ENCODE assay signal across 1 cellular context in genomic region chr18:75455249-75456183, GRCh38.
TF ChIP-seq lines count a peak whose summit lies in the region.

No MANE protein-coding gene starts in this region.

TF ChIP-seq in WTC11, 78 proteins besides CTCF, POLR2A, EP300 and RAD21 (continued from another document and continues in another):
- TF ChIP-seq PRDM15 (CRISPR knock-in tag; IDR thresholded peaks at IDR 0.05) (no peak), ETV6 (CRISPR knock-in tag; IDR thresholded peaks at IDR 0.05) (no peak; the same call in 1 of the 2 replicates), SMAD3 (CRISPR knock-in tag; IDR thresholded peaks at IDR 0.05; ENCODE audit: borderline replicate concordance) (no peak), ZNF396 (CRISPR knock-in tag; IDR thresholded peaks at IDR 0.05; ENCODE audit: borderline replicate concordance) (no peak), SMAD4 (CRISPR knock-in tag; IDR thresholded peaks at IDR 0.05) (no peak), HMGA2 (CRISPR knock-in tag; IDR thresholded peaks at IDR 0.05) (no peak), SP1 (CRISPR knock-in tag; conservative IDR thresholded peaks at IDR 0.05) (peak; percentile 43; the same call in 1 of the 2 replicates), ZNF121 (CRISPR knock-in tag; IDR thresholded peaks at IDR 0.05) (0 out of 2 replicates have a peak, but pooled peaks have one; percentile 15), TEAD1 (CRISPR knock-in tag; IDR thresholded peaks at IDR 0.05) (0 out of 2 replicates have a peak, but pooled peaks have one; percentile 33), SOX15 (CRISPR knock-in tag; IDR thresholded peaks at IDR 0.05) (no peak), USF2 (CRISPR knock-in tag; IDR thresholded peaks at IDR 0.05) (peak; percentile 36; the same call in 1 of the 2 replicates), ZNF219 (CRISPR knock-in tag; IDR thresholded peaks at IDR 0.05; ENCODE audit: borderline replicate concordance) (no peak), ZNF263 (CRISPR knock-in tag; IDR thresholded peaks at IDR 0.05; ENCODE audit: low read depth) (no peak), E2F4 (CRISPR knock-in tag; IDR thresholded peaks at IDR 0.05; ENCODE audit: borderline replicate concordance, low read depth) (no peak), E2F1 (CRISPR knock-in tag; IDR thresholded peaks at IDR 0.05) (0 out of 2 replicates have a peak, but pooled peaks have one; percentile 35), CREM (CRISPR knock-in tag; IDR thresholded peaks at IDR 0.05) (peak; percentile 55; the same call in 1 of the 2 replicates), GRHL2 (CRISPR knock-in tag; IDR thresholded peaks at IDR 0.05; ENCODE audit: insufficient replicate concordance, severe bottlenecking) (no peak), ZNF138 (CRISPR knock-in tag; conservative IDR thresholded peaks at IDR 0.05) (no peak), TCF7 (CRISPR knock-in tag; IDR thresholded peaks at IDR 0.05; ENCODE audit: low read depth) (no peak), ELF4 (CRISPR knock-in tag; IDR thresholded peaks at IDR 0.05; ENCODE audit: low read depth) (peak; percentile 84; the same call in 1 of the 2 replicates), IRF2 (CRISPR knock-in tag; IDR thresholded peaks at IDR 0.05; ENCODE audit: borderline replicate concordance, low read depth) (no peak), RELA (CRISPR knock-in tag; IDR thresholded peaks at IDR 0.05; ENCODE audit: borderline replicate concordance) (0 out of 2 replicates have a peak, but pooled peaks have one; percentile 63), AR (CRISPR knock-in tag; IDR thresholded peaks at IDR 0.05) (no peak), GTF2I (CRISPR knock-in tag; conservative IDR thresholded peaks at IDR 0.05) (no peak), IRF1 (CRISPR knock-in tag; IDR thresholded peaks at IDR 0.05) (0 out of 2 replicates have a peak, but pooled peaks have one; percentile 47), TEAD4 (CRISPR knock-in tag; IDR thresholded peaks at IDR 0.05) (no peak; the same call in 1 of the 2 replicates), ZBTB21 (CRISPR knock-in tag; IDR thresholded peaks at IDR 0.05; ENCODE audit: borderline replicate concordance) (no peak), ZMAT4 (CRISPR knock-in tag; IDR thresholded peaks at IDR 0.05) (no peak), AFF4 (CRISPR knock-in tag; IDR thresholded peaks at IDR 0.05; ENCODE audit: borderline replicate concordance) (no peak), ATF1 (CRISPR knock-in tag; IDR thresholded peaks at IDR 0.05) (no peak), NR1H2 (CRISPR knock-in tag; IDR thresholded peaks at IDR 0.05) (no peak), ZNF232 (CRISPR knock-in tag; IDR thresholded peaks at IDR 0.05) (no peak), ZNF532 (CRISPR knock-in tag; IDR thresholded peaks at IDR 0.05; ENCODE audit: borderline replicate concordance) (no peak), ZNF512 (CRISPR knock-in tag; IDR thresholded peaks at IDR 0.05; ENCODE audit: borderline replicate concordance) (no peak)
